In the genomic region with DNA sequence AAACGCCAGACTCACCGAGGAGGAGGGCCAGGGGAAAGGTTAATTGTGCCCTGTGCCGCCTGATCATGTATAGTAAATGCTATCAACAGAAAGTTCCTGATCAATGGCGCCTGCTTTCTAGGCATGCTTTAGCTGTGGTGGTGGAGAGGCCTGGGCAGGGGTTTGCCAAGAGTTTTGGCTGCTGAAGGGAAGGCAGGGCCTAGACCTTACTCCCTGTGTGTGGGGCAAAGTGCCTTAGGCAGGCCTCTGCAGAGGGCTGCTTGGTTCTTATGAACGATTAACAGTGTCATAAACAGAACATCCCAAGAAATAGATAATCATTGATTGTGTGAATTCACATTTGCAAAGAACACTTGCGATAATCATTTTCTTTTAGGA, we compare ENCODE assay signal across 12 cellular contexts. TPM values are rescaled to one million over a fixed set of nuclear protein-coding genes. Genes with fewer than 3 reads are reported as not detected.
A peak's percentile ranks its signal among the peaks of the same experiment; 100 is the strongest.
DNase-seq lines count a peak whose midpoint lies in the region; ATAC-seq, FAIRE-seq and TF ChIP-seq lines count a peak whose summit lies in the region.
"Had no signal": no experiment of that assay in that cellular context is flagged by ENCODE, and none has a peak within 500 bp of the region (broad histone marks: within the 10 kb centered on the region; RNA-seq: fewer than 3 reads in every experiment).

No MANE protein-coding gene starts in this region.

- peaks cover 92% of the 10 kb centered on the region for H3K4me1 Mint-ChIP-seq in nephron

- H4K20me1 ChIP-seq in BLaER1, result peaks cover 87% of the 10 kb centered on the region

- TF ChIP-seq CTCF in epithelial cell of proximal tubule (conservative IDR thresholded peaks at IDR 0.05; ENCODE audit: low read depth, low read length) (no peak), nephron (IDR thresholded peaks at IDR 0.05; ENCODE audit: unreplicated experiment in 3 of 3) (no peak), pancreas (IDR thresholded peaks at IDR 0.05) (no peak), GM20000 (IDR thresholded peaks at IDR 0.05; ENCODE audit: extremely low read depth, missing control alignments) (no peak)

- intact Hi-C loops in pancreas (cut with DNase I), result no loop called here

- no peaks in the 10 kb centered on the region for H3K9me3 Mint-ChIP-seq in nephron

- H3K4me3 Mint-ChIP-seq in nephron, result peak overlapping the region; percentile 46 to 61 (median 56)

- 86 to 88% methylated on average over 6 of the region's 6 CpGs for WGBS in pancreas, 2 donors

- H3K36me3 Mint-ChIP-seq in nephron (ENCODE audit: low read depth), result peaks cover 7% of the 10 kb centered on the region

- no peaks in the 10 kb centered on the region for H3K27me3 ChIP-seq in BLaER1
- H3K27me3 ChIP-seq in pancreas, result no peaks in the 10 kb centered on the region

- H3K27ac Mint-ChIP-seq in nephron, result peak overlapping the region; percentile 90 to 99 (median 96)

- ATAC-seq in HG03175 (IDR thresholded peaks at IDR 0.05; ENCODE audit: unreplicated experiment) (peak; percentile 3), pancreas (no peak), HG02852 (IDR thresholded peaks at IDR 0.05; ENCODE audit: unreplicated experiment) (no peak)

- no peaks in the 10 kb centered on the region for H3K36me3 ChIP-seq in BLaER1
- H3K36me3 ChIP-seq in pancreas, result no peaks in the 10 kb centered on the region

- H3K4me3 ChIP-seq in BLaER1 (no peak overlapping the region), epithelial cell of proximal tubule (ENCODE audit: low read depth, low read length) (peak overlapping the region; percentile 24), pancreas (no peak overlapping the region)

- H3K4me1 ChIP-seq in BLaER1, result peaks cover 30% of the 10 kb centered on the region
- H3K4me1 ChIP-seq in pancreas, result peaks cover 4 to 38% (median 37%) of the 10 kb centered on the region in 3 donors

- H3K4me2 ChIP-seq in BLaER1, result peak overlapping the region; percentile 6; the same call in 1 of the 2 replicates

- no peak overlapping the region for H3K9ac ChIP-seq in BLaER1

- no peaks in the 10 kb centered on the region for H3K9me3 ChIP-seq in BLaER1
- no peaks in the 10 kb centered on the region for H3K9me3 ChIP-seq in pancreas

- FAIRE-seq in pancreas (lab: Jason Lieb, UNC), result no peak

- H3K27me3 Mint-ChIP-seq in nephron (ENCODE audit: low read depth), result no peaks in the 10 kb centered on the region

- no peak overlapping the region for H3K27ac ChIP-seq in BLaER1
- H3K27ac ChIP-seq in pancreas, result peak overlapping the region in 1 of 4 donors; percentile 18
- H3K27ac ChIP-seq: HL-60, VCaP had no signal

- DNase-seq in epithelial cell of proximal tubule (ENCODE audit: low read depth) (no peak), OCI-M2 (lab: John Stamatoyannopoulos, UW; ENCODE audit: unreplicated experiment) (no peak), pancreas (no peak), GM20000 (ENCODE audit: low spot score) (no peak)
- DNase-seq: activated effector memory CD4-positive, alpha-beta T cell treated with anti-CD3 and anti-CD28 coated beads, Interleukin-2, amount 50 U/mL, for 16 hours; SHP77 had no signal

RNA-seq across cellular contexts. Expression of gene TSHZ1, which starts 6.3 kb away (rescaled TPM):
- 4.9 and 5.1 TPM in 2 replicates for total RNA-seq in epithelial cell of proximal tubule
- total RNA-seq in pancreas, result 10 to 100 TPM in 2 of 6 donors, 1 to 10 TPM in 4; 6.3 to 13.6 (median 8.1) TPM
- 1 to 10 TPM; 4.7 to 8.0 TPM for polyA plus RNA-seq in pancreas

RNA-seq across cellular contexts. Expression of gene PTGR3, which starts 8.0 kb away (rescaled TPM):
- total RNA-seq in epithelial cell of proximal tubule (7.8 and 11.8 TPM in 2 replicates), pancreas (10 to 100 TPM; 15.7 to 23.0 (median 18.8) TPM)
- 10 to 100 TPM in 1 of 2 donors, 1 to 10 TPM in 1; 7.2 to 10.9 TPM for polyA plus RNA-seq in pancreas
